ENCODE assay signal across 8 cellular contexts in genomic region chr10:3785849-3786290, GRCh38. TPM values are rescaled to one million over a fixed set of nuclear protein-coding genes. Genes with fewer than 3 reads are reported as not detected.
DNase-seq lines count a peak whose midpoint lies in the region; ATAC-seq lines count a peak whose summit lies in the region.

No MANE protein-coding gene starts in this region.

- peak; percentile 75 for DNase-seq in HT-29 (ENCODE audit: low spot score)
- DNase-seq in activated CD4-positive, alpha-beta T cell treated with anti-CD3 and anti-CD28 coated beads, Interleukin-2, amount 10 ng/mL, durations not matched to agents 7 days and 5 days, result peak; percentile 35
- peak in 4 of 10 donors; percentile 35 to 73 (median 49) for DNase-seq in naive thymus-derived CD8-positive, alpha-beta T cell
- no peak for DNase-seq in SKM-1 (lab: John Stamatoyannopoulos, UW; ENCODE audit: unreplicated experiment)

- H3K9me3 Mint-ChIP-seq in activated CD4-positive, alpha-beta T cell treated with anti-CD3 and anti-CD28 coated beads, Interleukin-2, amount 10 ng/mL, durations not matched to agents 7 days and 5 days, result peaks cover 13% of the 10 kb centered on the region
- H3K9me3 Mint-ChIP-seq in naive thymus-derived CD8-positive, alpha-beta T cell, result peaks cover 5 to 12% (median 9%) of the 10 kb centered on the region in 9 donors

- peak; percentile 5 for ATAC-seq in GM18511 (IDR thresholded peaks at IDR 0.05; ENCODE audit: unreplicated experiment)
- peak; percentile 2 for ATAC-seq in esophagus mucosa
- peak; percentile 2 to 8 for ATAC-seq in naive thymus-derived CD8-positive, alpha-beta T cell
- ATAC-seq in GM19023 (IDR thresholded peaks at IDR 0.05; ENCODE audit: unreplicated experiment), result no peak
- ATAC-seq in HG02642 (IDR thresholded peaks at IDR 0.05; ENCODE audit: poor library complexity, unreplicated experiment), result no peak

- peaks cover 32% of the 10 kb centered on the region for H3K4me1 Mint-ChIP-seq in activated CD4-positive, alpha-beta T cell treated with anti-CD3 and anti-CD28 coated beads, Interleukin-2, amount 10 ng/mL, durations not matched to agents 7 days and 5 days
- H3K4me1 Mint-ChIP-seq in naive thymus-derived CD8-positive, alpha-beta T cell, result peaks cover 25 to 45% (median 26%) of the 10 kb centered on the region in 4 donors

- H3K4me3 Mint-ChIP-seq in activated CD4-positive, alpha-beta T cell treated with anti-CD3 and anti-CD28 coated beads, Interleukin-2, amount 10 ng/mL, durations not matched to agents 7 days and 5 days, result peak overlapping the region; percentile 86
- H3K4me3 Mint-ChIP-seq in naive thymus-derived CD8-positive, alpha-beta T cell, result peak overlapping the region; percentile 84 to 100 (median 94)

- CTCF ChIA-PET in activated CD4-positive, alpha-beta T cell treated with anti-CD3 and anti-CD28 coated beads, Interleukin-2, amount 10 ng/mL, durations not matched to agents 7 days and 5 days (lab: Charles Lee), result interaction anchor here (0.9 to 1.1 kb wide), 3 partner anchors 16 to 342 kb away, joined by 3 to 4 read pairs (median 3); no protein-coding TSS in a partner anchor

- POLR2A ChIA-PET in activated CD4-positive, alpha-beta T cell treated with anti-CD3 and anti-CD28 coated beads, Interleukin-2, amount 10 ng/mL, durations not matched to agents 7 days and 5 days (lab: Charles Lee), result interaction anchor here (0.6 to 4.0 kb wide), 7 partner anchors 14 to 160 kb away, joined by 3 to 46 read pairs (median 6); no protein-coding TSS in a partner anchor
- POLR2A ChIA-PET in naive thymus-derived CD8-positive, alpha-beta T cell (lab: Charles Lee), result interaction anchor here (0.5 to 6.5 kb wide), 44 partner anchors 9 to 1507 kb away, joined by 3 to 222 read pairs (median 5); no protein-coding TSS in a partner anchor

- peaks cover 47% of the 10 kb centered on the region for H3K36me3 Mint-ChIP-seq in activated CD4-positive, alpha-beta T cell treated with anti-CD3 and anti-CD28 coated beads, Interleukin-2, amount 10 ng/mL, durations not matched to agents 7 days and 5 days (ENCODE audit: low read depth)
- H3K36me3 Mint-ChIP-seq in naive thymus-derived CD8-positive, alpha-beta T cell, result peaks cover 12 to 20% (median 15%) of the 10 kb centered on the region in 3 donors

- H3K27me3 Mint-ChIP-seq in activated CD4-positive, alpha-beta T cell treated with anti-CD3 and anti-CD28 coated beads, Interleukin-2, amount 10 ng/mL, durations not matched to agents 7 days and 5 days, result no peaks in the 10 kb centered on the region
- H3K27me3 Mint-ChIP-seq in naive thymus-derived CD8-positive, alpha-beta T cell, result no peaks in the 10 kb centered on the region

- peak overlapping the region; percentile 97 for H3K27ac Mint-ChIP-seq in activated CD4-positive, alpha-beta T cell treated with anti-CD3 and anti-CD28 coated beads, Interleukin-2, amount 10 ng/mL, durations not matched to agents 7 days and 5 days
- H3K27ac Mint-ChIP-seq in naive thymus-derived CD8-positive, alpha-beta T cell, result peak overlapping the region; percentile 94 to 99 (median 98)

RNA-seq across cellular contexts. Expression of gene KLF6, which starts 0.9 kb away (rescaled TPM):
- 155 and 182 TPM in 2 replicates for total RNA-seq in HT-29 (2014; rRNA removed; shearing (Covaris generic))
- 100 to 1,000 TPM; 155 to 167 TPM for total RNA-seq in activated CD4-positive, alpha-beta T cell treated with anti-CD3 and anti-CD28 coated beads, Interleukin-2, amount 10 ng/mL, durations not matched to agents 7 days and 5 days
- 98.5 TPM for total RNA-seq in esophagus mucosa
- 100 to 1,000 TPM; 147 to 155 TPM for total RNA-seq in naive thymus-derived CD8-positive, alpha-beta T cell
- 100 to 1,000 TPM; 106 to 294 (median 115) TPM for polyA plus RNA-seq in naive thymus-derived CD8-positive, alpha-beta T cell

Comparison
In these comparisons a context has a peak if more than half of its experiments do, and no peak if none do; other contexts are left out.
1. ATAC-seq: peak in GM18511 (single experiment), esophagus mucosa (single experiment) and naive thymus-derived CD8-positive, alpha-beta T cell (2 of 2); none in GM19023 (single experiment) and HG02642 (single experiment).